ENCODE assay signal across 17 cellular contexts in genomic region chr1:32791881-32792280, GRCh38. TPM values are rescaled to one million over a fixed set of nuclear protein-coding genes. Genes with fewer than 3 reads are reported as not detected.
A peak's percentile ranks its signal among the peaks of the same experiment; 100 is the strongest.
DNase-seq lines count a peak whose midpoint lies in the region; ATAC-seq, FAIRE-seq and TF ChIP-seq lines count a peak whose summit lies in the region.
"Had no signal": no experiment of that assay in that cellular context is flagged by ENCODE, and none has a peak within 500 bp of the region (broad histone marks: within the 10 kb centered on the region; RNA-seq: fewer than 3 reads in every experiment).

No MANE protein-coding gene starts in this region.

- H3K9me1 ChIP-seq in IMR-90 (ENCODE audit: insufficient read depth, low read length): peaks cover 4% of the 10 kb centered on the region; the same call in 1 of the 2 replicates

- H4K5ac ChIP-seq in IMR-90 (ENCODE audit: low read depth, low read length) (no peak overlapping the region), mesendoderm (ENCODE audit: low read length) (no peak overlapping the region)

- TF ChIP-seq CTCF in IMR-90 (conservative IDR thresholded peaks at IDR 0.05; ENCODE audit: low read depth, low read length) (no peak), bronchial epithelial cell (IDR thresholded peaks at IDR 0.05; ENCODE audit: insufficient read depth, low read length, severe bottlenecking) (no peak), natural killer cell (IDR thresholded peaks at IDR 0.05) (no peak)

- POLR2A ChIA-PET in IMR-90 (lab: Charles Lee; ENCODE audit: unreplicated experiment): no interaction called here

- no peak for TF ChIP-seq POLR2A in IMR-90 (IDR thresholded peaks at IDR 0.05; ENCODE audit: low read depth, low read length)

- H2BK20ac ChIP-seq in IMR-90 (ENCODE audit: low read depth, low read length): no peak overlapping the region

- no peak overlapping the region for H4K8ac ChIP-seq in IMR-90 (ENCODE audit: low read depth in 2 of 2, low read length in 2 of 2)
- H4K8ac ChIP-seq in mesendoderm (ENCODE audit: low read depth, low read length): no peak overlapping the region

- peaks cover 6% of the 10 kb centered on the region for H3K36me3 Mint-ChIP-seq in natural killer cell

- in situ Hi-C loops in IMR-90 (cut with MboI; ENCODE audit: low sequenced_read_pairs): no loop called here

- H2BK15ac ChIP-seq in IMR-90 (ENCODE audit: low read depth, low read length): no peak overlapping the region
- H2BK15ac ChIP-seq in mesendoderm (replicated peaks; ENCODE audit: low read depth): no peak overlapping the region

- no peaks in the 10 kb centered on the region for H3K27me3 Mint-ChIP-seq in natural killer cell (ENCODE audit: low read depth in 2 of 2)
- H3K27me3 Mint-ChIP-seq: activated CD4-positive, alpha-beta T cell treated with anti-CD3 and anti-CD28 coated beads for 36 hours; brain; CD4-positive, alpha-beta memory T cell had no signal

- ATAC-seq in IMR-90 (ENCODE audit: low read depth) (peak; percentile 75), natural killer cell (no peak), HG03045 (IDR thresholded peaks at IDR 0.05; ENCODE audit: unreplicated experiment) (no peak)
- ATAC-seq: activated CD4-positive, alpha-beta T cell treated with anti-CD3 and anti-CD28 coated beads for 36 hours; stimulated activated naive CD8-positive, alpha-beta T cell treated with anti-CD3 and anti-CD28 coated beads, Interleukin-15, Interleukin-2, amounts not matched to agents 100 U/mL and 50 U/mL, for 24 hours had no signal

- no peaks in the 10 kb centered on the region for H3K79me2 ChIP-seq in mesendoderm (ENCODE audit: control insufficient read depth, insufficient read depth, low read length)

- dilution Hi-C loops in IMR-90 (cut with HindIII; ENCODE audit: low sequenced_read_pairs, unreplicated experiment): no loop called here

- H3K18ac ChIP-seq in IMR-90 (ENCODE audit: low read depth, low read length): no peak overlapping the region
- no peak overlapping the region for H3K18ac ChIP-seq in mesendoderm (ENCODE audit: low read length)

- peaks cover 40% of the 10 kb centered on the region for H3K36me3 ChIP-seq in IMR-90 (ENCODE audit: control insufficient read depth, insufficient read depth, low read length)
- H3K36me3 ChIP-seq in bronchial epithelial cell (ENCODE audit: control insufficient read depth, insufficient read depth, low read length): peaks cover 16% of the 10 kb centered on the region
- H3K36me3 ChIP-seq in mesendoderm (ENCODE audit: control insufficient read depth, insufficient read depth, low read length): peaks cover 13% of the 10 kb centered on the region

- peaks cover 11 to 15% of the 10 kb centered on the region in 2 donors for H3K4me1 Mint-ChIP-seq in natural killer cell
- H3K4me1 Mint-ChIP-seq: brain had no signal

- no peak overlapping the region for H4K91ac ChIP-seq in IMR-90 (ENCODE audit: insufficient read depth, low read depth, low read length)

- CTCF ChIA-PET in IMR-90 (lab: Yijun Ruan, JAX): interaction anchor here (0.8 to 1.9 kb wide), 2 partner anchors 9 to 79 kb away, joined by 3 to 6 read pairs; no protein-coding TSS in a partner anchor

- no peak overlapping the region for H3K27ac ChIP-seq in IMR-90 (ENCODE audit: insufficient read depth, low read length)
- no peak overlapping the region for H3K27ac ChIP-seq in mesendoderm (ENCODE audit: low read depth, low read length)
- H3K27ac ChIP-seq: left ventricle myocardium inferior, Peyer's patch had no signal

- no peaks in the 10 kb centered on the region for H3K9me3 ChIP-seq in IMR-90 (ENCODE audit: control insufficient read depth, insufficient read depth, low read length)
- H3K9me3 ChIP-seq: left ventricle myocardium inferior, Peyer's patch had no signal

- H3K56ac ChIP-seq in IMR-90 (ENCODE audit: extremely low read depth, insufficient read depth, low read length) (no peak overlapping the region), mesendoderm (ENCODE audit: low read length) (no peak overlapping the region)

- H3K9me3 Mint-ChIP-seq in natural killer cell: no peaks in the 10 kb centered on the region
- H3K9me3 Mint-ChIP-seq: brain; CD4-positive, alpha-beta memory T cell had no signal

- H3K4me3 ChIP-seq in IMR-90 (ENCODE audit: insufficient read depth, low read depth, low read length): no peak overlapping the region
- no peak overlapping the region for H3K4me3 ChIP-seq in bronchial epithelial cell (ENCODE audit: low read depth, low read length)
- H3K4me3 ChIP-seq in mesendoderm (ENCODE audit: low read length): no peak overlapping the region
- H3K4me3 ChIP-seq: left ventricle myocardium inferior, Peyer's patch had no signal

- DNase-seq in EH (ENCODE audit: low read depth) (peak; percentile 52), IMR-90 (peak; percentile 60), bronchial epithelial cell (ENCODE audit: low read depth) (peak; percentile 81), natural killer cell (no peak), NCI-H2171 treated with DMSO at 0.1 percent for 48 hours (lab: John Stamatoyannopoulos, UW) (no peak), mesendoderm (no peak)
- DNase-seq: activated CD4-positive, alpha-beta T cell treated with anti-CD3 and anti-CD28 coated beads for 36 hours; activated effector memory CD4-positive, alpha-beta T cell treated with anti-CD3 and anti-CD28 coated beads, Interleukin-2, amount 50 U/mL, for 16 hours; CD4-positive, alpha-beta memory T cell; left ventricle myocardium inferior; NCI-H1417; NCI-H524; Peyer's patch; stimulated activated naive CD8-positive, alpha-beta T cell treated with anti-CD3 and anti-CD28 coated beads, Interleukin-15, Interleukin-2, amounts not matched to agents 100 U/mL and 50 U/mL, for 24 hours; T-helper 2 cell had no signal

- no peak overlapping the region for H3K4ac ChIP-seq in IMR-90 (ENCODE audit: low read depth, low read length)
- H3K4ac ChIP-seq in mesendoderm (ENCODE audit: low read depth, low read length): no peak overlapping the region

- no peak overlapping the region for H3K14ac ChIP-seq in IMR-90 (replicated peaks; ENCODE audit: low read depth, low read length)

- H3K79me1 ChIP-seq in IMR-90 (ENCODE audit: low read depth in 1 of 2, low read length in 2 of 2) (peaks cover 22 to 58% of the 10 kb centered on the region in 2 experiments; a peak in 3 of 4 replicates), mesendoderm (ENCODE audit: low read length) (peaks cover 2% of the 10 kb centered on the region)

- intact Hi-C loops in IMR-90 (cut with micrococcal nuclease) (no loop called here), natural killer cell (cut with micrococcal nuclease) (loop anchor here (10.0 kb wide), 1 partner anchor 167 kb away; no protein-coding TSS in a partner anchor)

- no peak overlapping the region for H2BK5ac ChIP-seq in IMR-90 (ENCODE audit: low read depth, low read length, poor library complexity, severe bottlenecking)
- no peak overlapping the region for H2BK5ac ChIP-seq in mesendoderm (ENCODE audit: low read length)

- H3K27ac Mint-ChIP-seq in natural killer cell: peak overlapping the region; percentile 72 to 78
- H3K27ac Mint-ChIP-seq: activated CD4-positive, alpha-beta T cell treated with anti-CD3 and anti-CD28 coated beads for 36 hours; brain had no signal

- H3K23ac ChIP-seq in IMR-90 (ENCODE audit: low read depth, low read length) (no peak overlapping the region), mesendoderm (ENCODE audit: low read length) (no peak overlapping the region)

- H3K27me3 ChIP-seq in IMR-90 (ENCODE audit: control insufficient read depth, insufficient read depth, low read length): no peaks in the 10 kb centered on the region
- H3K27me3 ChIP-seq in bronchial epithelial cell (ENCODE audit: control insufficient read depth, insufficient read depth, low read length): no peaks in the 10 kb centered on the region
- H3K27me3 ChIP-seq in mesendoderm (ENCODE audit: insufficient read depth, low read length, poor library complexity): no peaks in the 10 kb centered on the region
- H3K27me3 ChIP-seq: Peyer's patch had no signal

- H3K9ac ChIP-seq in IMR-90 (ENCODE audit: low read depth, low read length): no peak overlapping the region
- H3K9ac ChIP-seq in mesendoderm (ENCODE audit: low read length): no peak overlapping the region

- H4K20me1 ChIP-seq in IMR-90 (ENCODE audit: insufficient read depth, low read length): peaks cover 11% of the 10 kb centered on the region; the same call in 1 of the 2 replicates

- no peak for TF ChIP-seq RAD21 in IMR-90 (IDR thresholded peaks at IDR 0.05; ENCODE audit: low read length)

- H2AK5ac ChIP-seq in IMR-90 (ENCODE audit: low read depth, low read length) (no peak overlapping the region), mesendoderm (ENCODE audit: low read length) (no peak overlapping the region)

- H3K4me1 ChIP-seq in IMR-90 (ENCODE audit: control insufficient read depth, insufficient read depth, low read length) (peaks cover 7% of the 10 kb centered on the region; the same call in 1 of the 2 replicates), mesendoderm (ENCODE audit: control insufficient read depth, low read depth, low read length) (no peaks in the 10 kb centered on the region)
- H3K4me1 ChIP-seq: left ventricle myocardium inferior, Peyer's patch had no signal

- H3K4me2 ChIP-seq in IMR-90 (ENCODE audit: low read depth, low read length): no peak overlapping the region
- H3K4me2 ChIP-seq in mesendoderm (ENCODE audit: low read length): no peak overlapping the region

- H3K4me3 Mint-ChIP-seq in natural killer cell: no peak overlapping the region
- H3K4me3 Mint-ChIP-seq: activated CD4-positive, alpha-beta T cell treated with anti-CD3 and anti-CD28 coated beads for 36 hours; brain; CD4-positive, alpha-beta memory T cell had no signal

- FAIRE-seq in bronchial epithelial cell (lab: Jason Lieb, UNC): no peak

- no peak overlapping the region for H2BK120ac ChIP-seq in IMR-90 (ENCODE audit: low read depth, low read length)
- H2BK120ac ChIP-seq in mesendoderm (ENCODE audit: low read depth, low read length): no peak overlapping the region

- no TSS peak for BruUV-seq in IMR-90 (replicated peaks; lab: Mats Ljungman, UMichigan)

- no peak overlapping the region for H2AK9ac ChIP-seq in IMR-90 (replicated peaks; ENCODE audit: low read depth, low read length, poor library complexity)

- no peak overlapping the region for H2AFZ ChIP-seq in IMR-90 (replicated peaks; ENCODE audit: low read length, poor library complexity)

- WGBS in IMR-90 (ENCODE audit: extremely low coverage in 2 of 2, insufficient read length in 1 of 2), 2 experiments: no CpG with 5 or more reads among the region's 1 CpG
- no CpG with 5 or more reads among the region's 1 CpG for WGBS in mesendoderm (ENCODE audit: extremely low coverage, insufficient coverage, low lambda C conversion rate)

RNA-seq across cellular contexts. Expression of gene YARS1, which starts 25.3 kb away (rescaled TPM):
- total RNA-seq in IMR-90 (2012; rRNA removed) (149 and 166 TPM in 2 replicates), bronchial epithelial cell (195 and 234 TPM in 2 replicates), natural killer cell (100 to 1,000 TPM; 163 to 223 (median 197) TPM)
- 62.3 and 100 TPM in 2 replicates for polyA plus RNA-seq in IMR-90 (2012; rRNA removed)
- 44.6 and 66.2 TPM in 2 replicates for polyA plus RNA-seq in IMR-90 (2012; cell fraction: cytosol; rRNA removed)
- 61.1 and 163 TPM in 2 replicates for polyA plus RNA-seq in IMR-90 (2012; cell fraction: nucleus; rRNA removed; ENCODE audit: low replicate concordance)
- polyA plus RNA-seq in mesendoderm (2013, experiment 1 of 2): 217 TPM
- polyA plus RNA-seq in mesendoderm (2013, experiment 2 of 2): 220 TPM

RNA-seq across cellular contexts. Expression of gene S100PBP, which starts 25.6 kb away (rescaled TPM):
- 20.3 and 25.8 TPM in 2 replicates for total RNA-seq in IMR-90 (2012; rRNA removed)
- polyA plus RNA-seq in IMR-90 (2012; rRNA removed): 12.6 and 13.9 TPM in 2 replicates
- polyA plus RNA-seq in IMR-90 (2012; cell fraction: cytosol; rRNA removed): 2.6 and 4.5 TPM in 2 replicates
- 8.9 and 48.4 TPM in 2 replicates for polyA plus RNA-seq in IMR-90 (2012; cell fraction: nucleus; rRNA removed; ENCODE audit: low replicate concordance)
- total RNA-seq in bronchial epithelial cell: 20.5 and 30.3 TPM in 2 replicates
- total RNA-seq in natural killer cell: 100 to 1,000 TPM in 1 of 3 donors, 10 to 100 TPM in 2; 84.5 to 114 (median 85.5) TPM
- polyA plus RNA-seq in mesendoderm (2013, experiment 1 of 2): 15.2 TPM
- 15.5 TPM for polyA plus RNA-seq in mesendoderm (2013, experiment 2 of 2)

Comparison
In these comparisons a context has a peak if more than half of its experiments do, and no peak if none do; other contexts are left out.
1. DNase-seq: peak in EH (single experiment), IMR-90 (single experiment) and bronchial epithelial cell (single experiment); none in natural killer cell (single experiment), NCI-H2171 treated with DMSO at 0.1 percent for 48 hours (single experiment) and mesendoderm (single experiment).